ENCODE assay signal across 17 cellular contexts in genomic region chr1:176858421-176858916, GRCh38.
DNase-seq lines count a peak whose midpoint lies in the region; ATAC-seq and TF ChIP-seq lines count a peak whose summit lies in the region.
"Had no signal": no experiment of that assay in that cellular context is flagged by ENCODE, and none has a peak within 500 bp of the region (broad histone marks: within the 10 kb centered on the region; RNA-seq: fewer than 3 reads in every experiment).

No MANE protein-coding gene starts in this region.

- no peaks in the 10 kb centered on the region for H3K27me3 Mint-ChIP-seq in brain
- H3K27me3 Mint-ChIP-seq in T-cell = peaks cover 6 to 14% of the 10 kb centered on the region in 2 donors
- H3K27me3 Mint-ChIP-seq: CD4-positive, CD25-positive, alpha-beta regulatory T cell had no signal

- no peaks in the 10 kb centered on the region for H3K4me1 ChIP-seq in HEK293 (ENCODE audit: control insufficient read depth, insufficient read depth, low read length)
- H3K4me1 ChIP-seq in uterus = no peaks in the 10 kb centered on the region

- H3K36me3 Mint-ChIP-seq in brain (no peaks in the 10 kb centered on the region), T-cell (no peaks in the 10 kb centered on the region)
- H3K36me3 Mint-ChIP-seq: CD4-positive, CD25-positive, alpha-beta regulatory T cell had no signal

- ATAC-seq in T-cell (replicated peaks in 1 of 4) = no peak

- H3K27ac Mint-ChIP-seq in brain (peak overlapping the region in 3 of 5 experiments; percentile 6 to 84 (median 26)), T-cell (no peak overlapping the region)
- H3K27ac Mint-ChIP-seq: B cell; CD4-positive, CD25-positive, alpha-beta regulatory T cell had no signal

- H3K9me3 ChIP-seq in HEK293 (ENCODE audit: control insufficient read depth, insufficient read depth, low read depth, low read length) = no peaks in the 10 kb centered on the region
- H3K9me3 ChIP-seq in uterus = no peaks in the 10 kb centered on the region

- DNase-seq in OCI-M1 (lab: John Stamatoyannopoulos, UW) (peak; percentile 78), renal cortical epithelial cell (ENCODE audit: low read depth) (peak; percentile 83), NCI-H510A (lab: John Stamatoyannopoulos, UW) (no peak), uterus (no peak), T-cell (no peak)
- DNase-seq: ACHN; CD4-positive, CD25-positive, alpha-beta regulatory T cell; DMS79 treated with DMSO at 0.1 percent for 48 hours; Karpas-422; NCI-H1105 treated with DMSO at 0.1 percent for 48 hours; NCI-H187 treated with DMSO at 0.1 percent for 48 hours; NCI-H345; NCI-H69; PC-9 had no signal

- TF ChIP-seq POLR2A in uterus (IDR thresholded peaks at IDR 0.05) = no peak

- H3K36me3 ChIP-seq in HEK293 (ENCODE audit: control insufficient read depth in 2 of 2, insufficient read depth in 1 of 2, low read length in 2 of 2) = no peaks in the 10 kb centered on the region
- H3K36me3 ChIP-seq in uterus = no peaks in the 10 kb centered on the region

- CTCF ChIA-PET in HEK293 (lab: Yijun Ruan, JAX) = interaction anchor here (0.7 kb wide), 1 partner anchor 249 kb away, joined by 4 read pairs; no protein-coding TSS in a partner anchor
- CTCF ChIA-PET in T-cell (lab: Charles Lee) = no interaction called here

- no peak overlapping the region for H3K27ac ChIP-seq in HEK293 (ENCODE audit: extremely low read depth, low read depth, low read length)
- no peak overlapping the region for H3K27ac ChIP-seq in uterus
- H3K27ac ChIP-seq: PC-9 had no signal

- TF ChIP-seq CTCF in HEK293 (tag by site-specific recombination; IDR thresholded peaks at IDR 0.05) (no peak), brain (conservative IDR thresholded peaks at IDR 0.05) (no peak), uterus (IDR thresholded peaks at IDR 0.05) (no peak)

- POLR2A ChIA-PET in HEK293 (lab: Yijun Ruan, JAX) (no interaction called here), T-cell (lab: Charles Lee) (no interaction called here)

- no peaks in the 10 kb centered on the region for H3K9me3 Mint-ChIP-seq in brain
- peaks cover 0 to 17% (median 4%) of the 10 kb centered on the region in 3 donors for H3K9me3 Mint-ChIP-seq in T-cell

- intact Hi-C loops in uterus (cut with DNase I; ENCODE audit: low total_unique reads) = no loop called here

- no peaks in the 10 kb centered on the region for H3K27me3 ChIP-seq in uterus

- H3K4me3 ChIP-seq in HEK293 (ENCODE audit: low read depth, low read length) = no peak overlapping the region
- no peak overlapping the region for H3K4me3 ChIP-seq in uterus
- H3K4me3 ChIP-seq: PC-9 had no signal

- H3K4me3 Mint-ChIP-seq in brain = peak overlapping the region in 1 of 5 experiments; percentile 52
- H3K4me3 Mint-ChIP-seq in T-cell = no peak overlapping the region
- H3K4me3 Mint-ChIP-seq: B cell; CD4-positive, CD25-positive, alpha-beta regulatory T cell had no signal

- H3K4me1 Mint-ChIP-seq in brain (peaks cover 27% of the 10 kb centered on the region), T-cell (no peaks in the 10 kb centered on the region)
- H3K4me1 Mint-ChIP-seq: B cell; CD4-positive, CD25-positive, alpha-beta regulatory T cell had no signal

TF ChIP-seq in HEK293, 187 proteins besides CTCF, POLR2A, EP300 and RAD21:
- TF ChIP-seq BCL11B (tag by site-specific recombination; IDR thresholded peaks at IDR 0.05; ENCODE audit: low read depth) (no peak), ZNF223 (tag by site-specific recombination; IDR thresholded peaks at IDR 0.05) (no peak)
- TF ChIP-seq, protein P1, sequence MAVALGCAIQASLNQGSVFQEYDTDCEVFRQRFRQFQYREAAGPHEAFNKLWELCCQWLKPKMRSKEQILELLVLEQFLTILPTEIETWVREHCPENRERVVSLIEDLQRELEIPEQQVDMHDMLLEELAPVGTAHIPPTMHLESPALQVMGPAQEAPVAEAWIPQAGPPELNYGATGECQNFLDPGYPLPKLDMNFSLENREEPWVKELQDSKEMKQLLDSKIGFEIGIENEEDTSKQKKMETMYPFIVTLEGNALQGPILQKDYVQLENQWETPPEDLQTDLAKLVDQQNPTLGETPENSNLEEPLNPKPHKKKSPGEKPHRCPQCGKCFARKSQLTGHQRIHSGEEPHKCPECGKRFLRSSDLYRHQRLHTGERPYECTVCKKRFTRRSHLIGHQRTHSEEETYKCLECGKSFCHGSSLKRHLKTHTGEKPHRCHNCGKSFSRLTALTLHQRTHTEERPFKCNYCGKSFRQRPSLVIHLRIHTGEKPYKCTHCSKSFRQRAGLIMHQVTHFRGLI (tag by site-specific recombination; IDR thresholded peaks at IDR 0.05) = 0 out of 2 replicates have a peak, but pooled peaks have one; percentile 17

Comparison
In these comparisons a context has a peak if more than half of its experiments do, and no peak if none do; other contexts are left out.
1. DNase-seq: peak in OCI-M1 (single experiment) and renal cortical epithelial cell (single experiment); none in NCI-H510A (single experiment), uterus (0 of 2) and T-cell (0 of 34).
2. H3K27ac Mint-ChIP-seq: peak in brain (3 of 5); none in T-cell (0 of 2).